Comparison of ENCODE assay signal across 8 cellular contexts in genomic region chr19:49580264-49581006, GRCh38. TPM values are rescaled to one million over a fixed set of nuclear protein-coding genes. Genes with fewer than 3 reads are reported as not detected.
DNase-seq lines count a peak whose midpoint lies in the region; ATAC-seq, FAIRE-seq and TF ChIP-seq lines count a peak whose summit lies in the region.

TSS of gene NOSIP (minus strand) at chr19:49580556. CDS start at chr19:49560691, 19,865 bp downstream.

- peak; percentile 96 for FAIRE-seq in endothelial cell of umbilical vein (lab: Jason Lieb, UNC)

- H3K9ac ChIP-seq in endothelial cell of umbilical vein (replicated peaks; ENCODE audit: extremely low read depth, insufficient read depth, low read length), result peak within 1 kb of the TSS; percentile 82

- H3K4me3 ChIP-seq in Caco-2 (ENCODE audit: low read depth, low read length) (peak within 1 kb of the TSS; percentile 99), endothelial cell of umbilical vein (replicated peaks in 1 of 3; ENCODE audit: insufficient read depth in 1 of 3, low read depth in 1 of 3, low read length in 3 of 3) (peak within 1 kb of the TSS; percentile 44 to 84 (median 61)), mononuclear cell (ENCODE audit: low read length) (peak within 1 kb of the TSS; percentile 67)

- POLR2A ChIA-PET in Caco-2 (lab: Charles Lee) (interaction anchor here (0.6 to 2.7 kb wide), 17 partner anchors 10 to 127 kb away, joined by 3 to 34 read pairs (median 7); partner anchors contain the start of genes ALDH16A1, FCGRT, PRMT1 and RPS11), endothelial cell of umbilical vein (lab: Charles Lee) (interaction anchor here (0.7 to 2.1 kb wide), 6 partner anchors 9 to 85 kb away, joined by 3 to 11 read pairs (median 6); partner anchors contain the start of genes RPS11 and RRAS)

- intact Hi-C loops in Caco-2 (cut with micrococcal nuclease; ENCODE audit: unreplicated experiment) (loop anchor here (1.0 kb wide), 1 partner anchor 10 kb away; no protein-coding TSS in a partner anchor), endothelial cell of umbilical vein (cut with micrococcal nuclease) (loop anchor here (1.0 kb wide), 2 partner anchors 10 to 60 kb away; partner anchors contain the start of gene RRAS)

- H3K9me1 ChIP-seq in endothelial cell of umbilical vein (replicated peaks; ENCODE audit: control insufficient read depth, extremely low read depth, insufficient read depth, low read length), result no peaks in the 10 kb centered on the region

- TF ChIP-seq CTCF in Caco-2 (IDR thresholded peaks at IDR 0.05; ENCODE audit: insufficient read depth in 1 of 2, low read depth in 1 of 2, low read length in 1 of 2, severe bottlenecking in 1 of 2, unreplicated experiment in 1 of 2), result no peak
- TF ChIP-seq CTCF in endothelial cell of umbilical vein (IDR thresholded peaks at IDR 0.05; ENCODE audit: extremely low read depth in 1 of 2, insufficient read depth in 1 of 2, low read depth in 1 of 2, low read length in 2 of 2), result no peak

- peak; percentile 83 for ATAC-seq in GM21447 (IDR thresholded peaks at IDR 0.05; ENCODE audit: unreplicated experiment)

- CTCF ChIA-PET in Caco-2 (lab: Charles Lee), result interaction anchor here (0.9 to 2.5 kb wide), 6 partner anchors 9 to 102 kb away, joined by 3 to 16 read pairs (median 7); partner anchors contain the start of genes PRMT1 and RRAS
- CTCF ChIA-PET in endothelial cell of umbilical vein (lab: Charles Lee), result interaction anchor here (0.9 to 2.9 kb wide), 8 partner anchors 9 to 110 kb away, joined by 3 to 39 read pairs (median 3); partner anchors contain the start of gene CPT1C

- H3K4me2 ChIP-seq in endothelial cell of umbilical vein (ENCODE audit: insufficient read depth, low read length), result peak within 1 kb of the TSS; percentile 62

- H3K4me3 Mint-ChIP-seq in Caco-2 (ENCODE audit: unreplicated experiment), result peak within 1 kb of the TSS; percentile 95

- no peaks in the 10 kb centered on the region for H3K27me3 ChIP-seq in Caco-2 (replicated peaks; ENCODE audit: control insufficient read depth, insufficient read depth, low read length)
- no peaks in the 10 kb centered on the region for H3K27me3 ChIP-seq in endothelial cell of umbilical vein (ENCODE audit: control insufficient read depth in 2 of 2, insufficient read depth in 2 of 2, low read length in 2 of 2)
- no peaks in the 10 kb centered on the region for H3K27me3 ChIP-seq in mononuclear cell (ENCODE audit: insufficient read depth, low read length)

- peaks cover 28% of the 10 kb centered on the region for H3K79me2 ChIP-seq in endothelial cell of umbilical vein (ENCODE audit: control insufficient read depth, insufficient read depth, low read length)

- no peaks in the 10 kb centered on the region for H4K20me1 ChIP-seq in endothelial cell of umbilical vein (replicated peaks; ENCODE audit: control insufficient read depth, extremely low read depth, insufficient read depth, low read length)

- H3K4me1 Mint-ChIP-seq in Caco-2 (ENCODE audit: low read depth, unreplicated experiment), result no peaks in the 10 kb centered on the region

- no peaks in the 10 kb centered on the region for H3K36me3 ChIP-seq in Caco-2 (ENCODE audit: control insufficient read depth, insufficient read depth, low read length)
- H3K36me3 ChIP-seq in endothelial cell of umbilical vein (ENCODE audit: control insufficient read depth in 2 of 2, extremely low read depth in 1 of 2, insufficient read depth in 2 of 2, low read length in 2 of 2), result peaks cover 0 to 2% of the 10 kb centered on the region in 2 experiments

- H3K9me3 ChIP-seq in Caco-2, result no peaks in the 10 kb centered on the region
- H3K9me3 ChIP-seq in endothelial cell of umbilical vein (replicated peaks; ENCODE audit: control insufficient read depth, insufficient read depth, low read length), result no peaks in the 10 kb centered on the region
- no peaks in the 10 kb centered on the region for H3K9me3 ChIP-seq in mononuclear cell (ENCODE audit: low read depth, low read length)

- H3K27me3 Mint-ChIP-seq in Caco-2 (ENCODE audit: insufficient read depth, unreplicated experiment), result no peaks in the 10 kb centered on the region

- dilution Hi-C loops in endothelial cell of umbilical vein (cut with MboI; ENCODE audit: extremely low pct_ligation_motif_present, low sequenced_read_pairs), result no loop called here

- H3K9me3 Mint-ChIP-seq in Caco-2 (ENCODE audit: unreplicated experiment), result no peaks in the 10 kb centered on the region

- DNase-seq in Caco-2 (peak; percentile 97), HuH-7.5 (ENCODE audit: low spot score) (peak; percentile 79), OCI-M1 (lab: John Stamatoyannopoulos, UW) (peak; percentile 98), activated T-cell treated with anti-CD3 and anti-CD28 coated beads for 1 hour (ENCODE audit: low read depth) (peak; percentile 91), endothelial cell of umbilical vein (ENCODE audit: low read depth, low spot score) (peak; percentile 94)
- DNase-seq in stimulated activated CD8-positive, alpha-beta memory T cell treated with anti-CD3 and anti-CD28 coated beads, Interleukin-2, amount 100 ng/mL, for 48 hours (ENCODE audit: low read depth in 2 of 2), result peak; percentile 91 to 94

- H3K4me1 ChIP-seq in Caco-2 (0 out of 2 replicates have a peak, but pooled peaks cover 4% of the 10 kb centered on the region), endothelial cell of umbilical vein (ENCODE audit: control insufficient read depth, extremely low read depth, insufficient read depth, low read length) (peaks cover 15% of the 10 kb centered on the region), mononuclear cell (ENCODE audit: insufficient read depth, low read length) (peaks cover 17% of the 10 kb centered on the region)

- peaks cover 20% of the 10 kb centered on the region for H3K36me3 Mint-ChIP-seq in Caco-2 (ENCODE audit: insufficient read depth, unreplicated experiment)

- peak within 1 kb of the TSS; percentile 21 for H3K27ac ChIP-seq in endothelial cell of umbilical vein (ENCODE audit: insufficient read depth, low read depth, low read length)

- peak; percentile 99 for TF ChIP-seq POLR2A in endothelial cell of umbilical vein (IDR thresholded peaks at IDR 0.05; ENCODE audit: low read depth, low read length)

- BruUV-seq in Caco-2 (replicated peaks; lab: Mats Ljungman, UMichigan), result no TSS peak
- BruUV-seq in endothelial cell of umbilical vein (replicated peaks; lab: Mats Ljungman, UMichigan), result TSS peak; percentile 84

- peak within 1 kb of the TSS; percentile 92 for H2AFZ ChIP-seq in endothelial cell of umbilical vein (ENCODE audit: low read depth, low read length)

- H3K27ac Mint-ChIP-seq in Caco-2 (ENCODE audit: unreplicated experiment), result peak within 1 kb of the TSS; percentile 93

TF ChIP-seq in endothelial cell of umbilical vein, 7 proteins besides CTCF, POLR2A, EP300 and RAD21:
- TF ChIP-seq POLR2AphosphoS5 (IDR thresholded peaks at IDR 0.05; ENCODE audit: insufficient read depth, low read depth, low read length) (peak; percentile 98), EZH2 (IDR thresholded peaks at IDR 0.05; ENCODE audit: borderline replicate concordance, low read depth, low read length, severe bottlenecking) (no peak)

RNA-seq across cellular contexts. Expression of gene NOSIP, which starts in this region (rescaled TPM):
- total RNA-seq in Caco-2 (2022) (74.7 and 77.7 TPM in 2 replicates), endothelial cell of umbilical vein (77.5 and 79.8 TPM in 2 replicates), mononuclear cell (88.6 TPM)
- 128 and 199 TPM in 2 replicates for polyA plus RNA-seq in endothelial cell of umbilical vein
- 127 and 148 TPM in 2 replicates for polyA plus RNA-seq in endothelial cell of umbilical vein (2011; cell fraction: cytosol; rRNA removed)
- 96.2 and 134 TPM in 2 replicates for polyA plus RNA-seq in endothelial cell of umbilical vein (2011; cell fraction: nucleus; rRNA removed)
- polyA plus RNA-seq in endothelial cell of umbilical vein (2012), result 106 and 132 TPM in 2 replicates
- polyA minus RNA-seq in endothelial cell of umbilical vein, result 81.8 and 82.4 TPM in 2 replicates
- polyA minus RNA-seq in endothelial cell of umbilical vein (2011; cell fraction: cytosol; rRNA and poly(A)+ RNA removed), result 70.6 TPM
- polyA minus RNA-seq in endothelial cell of umbilical vein (2011; cell fraction: nucleus; rRNA and poly(A)+ RNA removed), result 19.5 and 30.8 TPM in 2 replicates

Comparison
In these comparisons a context has a peak if more than half of its experiments do, and no peak if none do; other contexts are left out.
1. Peak in every context shown above with its lines: DNase-seq, ATAC-seq, H3K4me3 ChIP-seq and H3K27ac ChIP-seq.